2 cellular contexts compared by ENCODE assay signal in the genomic region with DNA sequence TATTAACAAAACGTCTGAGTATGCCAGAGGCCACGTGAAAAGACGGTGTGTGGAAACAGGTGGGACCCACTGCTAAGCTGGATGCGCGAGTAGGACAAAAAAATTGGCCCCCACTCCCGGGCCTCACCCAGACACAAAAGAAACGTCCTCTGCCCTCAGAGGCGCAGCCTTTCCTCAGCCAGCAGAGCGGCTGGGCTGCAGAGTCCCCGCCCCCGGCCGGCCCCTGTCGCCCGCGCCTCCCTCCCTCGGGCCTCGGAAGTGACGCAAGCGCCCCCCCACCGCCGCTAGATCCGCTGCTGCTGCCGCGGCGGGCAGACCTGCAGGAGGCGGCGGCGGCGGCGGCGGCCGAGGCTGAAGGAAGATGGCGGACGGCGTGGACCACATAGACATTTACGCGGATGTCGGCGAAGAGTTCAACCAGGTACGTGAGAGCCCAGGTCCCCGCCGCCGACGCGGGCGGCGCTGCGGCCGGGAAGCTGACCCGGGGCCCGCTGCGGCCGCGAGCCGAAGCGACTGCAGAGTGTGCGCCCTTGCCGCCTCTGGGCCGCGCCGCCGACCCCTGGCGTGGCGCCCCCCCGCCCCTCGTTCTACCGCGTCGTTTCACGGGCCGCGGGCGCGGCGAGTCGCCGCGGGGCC.
A peak's percentile ranks its signal among the peaks of the same experiment; 100 is the strongest.
TF ChIP-seq lines count a peak whose summit lies in the region.

A gene with protein sequence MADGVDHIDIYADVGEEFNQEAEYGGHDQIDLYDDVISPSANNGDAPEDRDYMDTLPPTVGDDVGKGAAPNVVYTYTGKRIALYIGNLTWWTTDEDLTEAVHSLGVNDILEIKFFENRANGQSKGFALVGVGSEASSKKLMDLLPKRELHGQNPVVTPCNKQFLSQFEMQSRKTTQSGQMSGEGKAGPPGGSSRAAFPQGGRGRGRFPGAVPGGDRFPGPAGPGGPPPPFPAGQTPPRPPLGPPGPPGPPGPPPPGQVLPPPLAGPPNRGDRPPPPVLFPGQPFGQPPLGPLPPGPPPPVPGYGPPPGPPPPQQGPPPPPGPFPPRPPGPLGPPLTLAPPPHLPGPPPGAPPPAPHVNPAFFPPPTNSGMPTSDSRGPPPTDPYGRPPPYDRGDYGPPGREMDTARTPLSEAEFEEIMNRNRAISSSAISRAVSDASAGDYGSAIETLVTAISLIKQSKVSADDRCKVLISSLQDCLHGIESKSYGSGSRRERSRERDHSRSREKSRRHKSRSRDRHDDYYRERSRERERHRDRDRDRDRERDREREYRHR (plus strand): TSS at position 284 of the 636 bp plus-strand sequence. CDS start 78 bp downstream, at position 362.

TF ChIP-seq in IMR-90, 13 proteins besides CTCF, POLR2A, EP300 and RAD21:
- TF ChIP-seq MAZ (IDR thresholded peaks at IDR 0.05; ENCODE audit: borderline replicate concordance, low read depth, low read length) (peak; percentile 96), MAFK (IDR thresholded peaks at IDR 0.05; ENCODE audit: low read depth, low read length) (no peak), CEBPB (IDR thresholded peaks at IDR 0.05; ENCODE audit: low read depth, low read length) (peak; percentile 76), RCOR1 (IDR thresholded peaks at IDR 0.05; ENCODE audit: insufficient replicate concordance, low read length) (no peak), BHLHE40 (IDR thresholded peaks at IDR 0.05; ENCODE audit: low read depth, low read length) (no peak), NFE2L2 (IDR thresholded peaks at IDR 0.05; ENCODE audit: low read depth, low read length) (no peak)
- TF ChIP-seq, protein P1, sequence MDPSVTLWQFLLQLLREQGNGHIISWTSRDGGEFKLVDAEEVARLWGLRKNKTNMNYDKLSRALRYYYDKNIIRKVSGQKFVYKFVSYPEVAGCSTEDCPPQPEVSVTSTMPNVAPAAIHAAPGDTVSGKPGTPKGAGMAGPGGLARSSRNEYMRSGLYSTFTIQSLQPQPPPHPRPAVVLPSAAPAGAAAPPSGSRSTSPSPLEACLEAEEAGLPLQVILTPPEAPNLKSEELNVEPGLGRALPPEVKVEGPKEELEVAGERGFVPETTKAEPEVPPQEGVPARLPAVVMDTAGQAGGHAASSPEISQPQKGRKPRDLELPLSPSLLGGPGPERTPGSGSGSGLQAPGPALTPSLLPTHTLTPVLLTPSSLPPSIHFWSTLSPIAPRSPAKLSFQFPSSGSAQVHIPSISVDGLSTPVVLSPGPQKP (IDR thresholded peaks at IDR 0.05; ENCODE audit: borderline replicate concordance, low read depth, low read length) = no peak

TF ChIP-seq in endothelial cell of umbilical vein, 7 proteins besides CTCF, POLR2A, EP300 and RAD21:
- TF ChIP-seq FOS (IDR thresholded peaks at IDR 0.05; ENCODE audit: borderline replicate concordance, insufficient read depth, low read length) (no peak), MAX (IDR thresholded peaks at IDR 0.05; ENCODE audit: insufficient read depth, insufficient read length) (no peak), EZH2 (IDR thresholded peaks at IDR 0.05; ENCODE audit: borderline replicate concordance, low read depth, low read length, severe bottlenecking) (no peak), POLR2AphosphoS5 (IDR thresholded peaks at IDR 0.05; ENCODE audit: insufficient read depth, low read depth, low read length) (peak; percentile 95), GATA2 (IDR thresholded peaks at IDR 0.05; ENCODE audit: insufficient read depth, insufficient read length, low read depth, low read length) (no peak), JUN (IDR thresholded peaks at IDR 0.05; ENCODE audit: borderline replicate concordance, insufficient read depth, insufficient read length, low read depth) (no peak), MYC (IDR thresholded peaks at IDR 0.05; ENCODE audit: low read depth, low read length) (no peak)
